ENCODE assay signal across 8 cellular contexts in genomic region chr10:27504007-27504890, GRCh38. TPM values are rescaled to one million over a fixed set of nuclear protein-coding genes. Genes with fewer than 3 reads are reported as not detected.
DNase-seq lines count a peak whose midpoint lies in the region; ATAC-seq and TF ChIP-seq lines count a peak whose summit lies in the region.

RAB18 (plus strand) TSS chr10:27504304; CDS start chr10:27504370, 66 bp downstream.

- H3K9me3 ChIP-seq in left lung = no peaks in the 10 kb centered on the region

- H3K27me3 ChIP-seq in left lung = no peaks in the 10 kb centered on the region

- ATAC-seq in GM19397 (IDR thresholded peaks at IDR 0.05; ENCODE audit: unreplicated experiment) (peak; percentile 98), HG03571 (IDR thresholded peaks at IDR 0.05; ENCODE audit: unreplicated experiment) (peak; percentile 94), left lung (peak; percentile 97)

- intact Hi-C loops in CD14-positive monocyte (cut with micrococcal nuclease) = loop anchor here (5.0 to 10.0 kb wide), 2 partner anchors 49 to 52 kb away; no protein-coding TSS in a partner anchor
- intact Hi-C loops in left lung (cut with DNase I) = no loop called here

- H3K27me3 Mint-ChIP-seq in CD14-positive monocyte (ENCODE audit: low read depth in 3 of 3) = peaks cover 0 to 3% (median 2%) of the 10 kb centered on the region in 3 donors

- peak within 1 kb of the TSS; percentile 72 to 85 for H3K4me3 ChIP-seq in left lung

- H3K9me3 Mint-ChIP-seq in CD14-positive monocyte = peaks cover 0 to 5% (median 0%) of the 10 kb centered on the region in 7 donors

- peak within 1 kb of the TSS; percentile 95 to 100 (median 97) for H3K27ac Mint-ChIP-seq in CD14-positive monocyte

- H3K4me3 Mint-ChIP-seq in CD14-positive monocyte = peak within 1 kb of the TSS; percentile 99 to 100

- no peak for TF ChIP-seq CTCF in CD14-positive monocyte (IDR thresholded peaks at IDR 0.05)
- TF ChIP-seq CTCF in left lung (IDR thresholded peaks at IDR 0.05) = no peak

- H3K36me3 ChIP-seq in left lung = no peaks in the 10 kb centered on the region

- peak within 1 kb of the TSS; percentile 92 to 94 for H3K27ac ChIP-seq in left lung

- DNase-seq in CD14-positive monocyte (ENCODE audit: low spot score) = peak; percentile 98
- DNase-seq in NCI-H774 (lab: John Stamatoyannopoulos, UW) = peak; percentile 95
- DNase-seq in activated CD4-positive, alpha-beta T cell treated with anti-CD3 and anti-CD28 coated beads, Interleukin-2, amount 50 U/mL, for 4 hours = peak; percentile 97 to 98
- peak; percentile 99 for DNase-seq in dermis blood vessel endothelial cell
- peak; percentile 99 to 100 for DNase-seq in left lung
- DNase-seq in stimulated activated CD4-positive, alpha-beta T cell treated with anti-CD3 and anti-CD28 coated beads, Interleukin-2, amount 100 ng/mL, for 48 hours = peak; percentile 93 to 96

- peaks cover 43% of the 10 kb centered on the region for H3K4me1 Mint-ChIP-seq in CD14-positive monocyte

- H3K36me3 Mint-ChIP-seq in CD14-positive monocyte = peaks cover 15 to 18% of the 10 kb centered on the region in 2 donors

- H3K4me1 ChIP-seq in left lung = peaks cover 15 to 38% of the 10 kb centered on the region in 2 donors

RNA-seq across cellular contexts. Expression of gene RAB18, which starts in this region (rescaled TPM):
- polyA plus RNA-seq in CD14-positive monocyte = 100 to 1,000 TPM; 117 to 133 TPM
- 44.4 and 64.3 TPM in 2 replicates for total RNA-seq in dermis blood vessel endothelial cell
- total RNA-seq in left lung = 100 to 1,000 TPM; 101 to 115 TPM

Comparison
In these comparisons a context has a peak if more than half of its experiments do, and no peak if none do; other contexts are left out.
1. Peak in every context shown above with its lines: DNase-seq, ATAC-seq, H3K4me3 ChIP-seq and H3K27ac ChIP-seq.
2. intact Hi-C loops: an anchor here in CD14-positive monocyte (5.0 to 10.0 kb wide); none called in left lung.